1 cellular context compared by ENCODE assay signal in genomic region chr22:29994941-29995340, GRCh38.
TF ChIP-seq lines count a peak whose summit lies in the region.

No MANE protein-coding gene starts in this region.

TF ChIP-seq in K562, 482 proteins besides CTCF, POLR2A, EP300 and RAD21 (continued from another document and continues in another):
- TF ChIP-seq REST (CRISPR knock-in tag; IDR thresholded peaks at IDR 0.05; ENCODE audit: low read depth) (no peak), ZSCAN32 (CRISPR knock-in tag; IDR thresholded peaks at IDR 0.05) (no peak), NR2C2 (CRISPR knock-in tag; IDR thresholded peaks at IDR 0.05) (no peak), NR2C2 (tag; IDR thresholded peaks at IDR 0.05) (peak; percentile 21; the same call in 1 of the 2 replicates), CBFA2T3 (IDR thresholded peaks at IDR 0.05) (peak; percentile 28; the same call in 1 of the 2 replicates), ZNF274 (IDR thresholded peaks at IDR 0.05; ENCODE audit: borderline replicate concordance, low read depth, low read length) (no peak), SMARCC2 (IDR thresholded peaks at IDR 0.05; ENCODE audit: low read depth) (no peak), CREB1 (IDR thresholded peaks at IDR 0.05) (no peak), CREB1 (CRISPR knock-in tag; IDR thresholded peaks at IDR 0.05) (no peak), HNRNPH1 (optimal IDR thresholded peaks at IDR 0.05; ENCODE audit: low read depth, low read length) (no peak), NR1H2 (CRISPR knock-in tag; IDR thresholded peaks at IDR 0.05) (no peak), PHF21A (IDR thresholded peaks at IDR 0.05; ENCODE audit: borderline replicate concordance, low read depth) (no peak), TEAD2 (tag; IDR thresholded peaks at IDR 0.05) (no peak), TCF7L2 (IDR thresholded peaks at IDR 0.05; ENCODE audit: low read depth, low read length) (no peak), ZBTB40 (IDR thresholded peaks at IDR 0.05) (no peak), ZBTB40 (CRISPR knock-in tag; IDR thresholded peaks at IDR 0.05) (no peak), CTBP1 (IDR thresholded peaks at IDR 0.05; ENCODE audit: borderline replicate concordance) (no peak), PKNOX1 (IDR thresholded peaks at IDR 0.05) (peak; percentile 39; the same call in 1 of the 2 replicates), ETV1 (tag; conservative IDR thresholded peaks at IDR 0.05; ENCODE audit: low read depth) (peak; percentile 12; the same call in 1 of the 2 replicates), ZNF696 (CRISPR knock-in tag; conservative IDR thresholded peaks at IDR 0.05) (no peak), NFXL1 (CRISPR knock-in tag; IDR thresholded peaks at IDR 0.05) (no peak), KLF10 (CRISPR knock-in tag; IDR thresholded peaks at IDR 0.05) (no peak), THAP12 (CRISPR knock-in tag; IDR thresholded peaks at IDR 0.05) (no peak), TSC22D4 (tag; IDR thresholded peaks at IDR 0.05) (no peak), HNRNPUL1 (IDR thresholded peaks at IDR 0.05; ENCODE audit: low read length) (no peak), TAF7 (tag; IDR thresholded peaks at IDR 0.05) (no peak), ZNF41 (CRISPR knock-in tag; conservative IDR thresholded peaks at IDR 0.05) (no peak), HES1 (IDR thresholded peaks at IDR 0.05; ENCODE audit: low read depth) (no peak), NCOR1 (IDR thresholded peaks at IDR 0.05) (no peak), GABPA (tag; conservative IDR thresholded peaks at IDR 0.05; ENCODE audit: low read depth) (peak; percentile 59)
